ENCODE assay signal across 15 cellular contexts in genomic region chr15:57462391-57462790, GRCh38.
DNase-seq lines count a peak whose midpoint lies in the region; ATAC-seq, FAIRE-seq and TF ChIP-seq lines count a peak whose summit lies in the region.
"Had no signal": no experiment of that assay in that cellular context is flagged by ENCODE, and none has a peak within 500 bp of the region (broad histone marks: within the 10 kb centered on the region; RNA-seq: fewer than 3 reads in every experiment).

No MANE protein-coding gene starts in this region.

- H3K14ac ChIP-seq in H9 (ENCODE audit: insufficient read depth, low read length) = no peak overlapping the region

- H2BK20ac ChIP-seq in H9 (ENCODE audit: low read depth, low read length, poor library complexity, severe bottlenecking) = no peak overlapping the region

- H3K4me2 ChIP-seq in A549 = no peak overlapping the region
- H3K4me2 ChIP-seq in H9 (ENCODE audit: insufficient read depth, insufficient read length, low read length) = no peak overlapping the region

- H3K27me3 ChIP-seq in H9 (ENCODE audit: insufficient read depth, low read length) (no peaks in the 10 kb centered on the region), adipocyte (replicated peaks; ENCODE audit: control insufficient read depth, insufficient read depth, low read length) (peaks cover 16% of the 10 kb centered on the region), gastroesophageal sphincter (no peaks in the 10 kb centered on the region)

- H3K79me1 ChIP-seq in H9 (ENCODE audit: insufficient read depth, low read depth, low read length, poor library complexity, severe bottlenecking) = no peaks in the 10 kb centered on the region

- H3K36me3 Mint-ChIP-seq in H9 (ENCODE audit: insufficient read depth in 1 of 3, low read depth in 3 of 3) (peaks cover under 1 to 23% (median under 1%) of the 10 kb centered on the region in 3 experiments; a peak in 5 of 7 replicates), progenitor cell of endocrine pancreas (ENCODE audit: insufficient read depth) (peaks cover 10% of the 10 kb centered on the region)
- H3K36me3 Mint-ChIP-seq in stimulated activated memory B cell treated with anti-CD40 and anti-IgM and Interleukin-4, amounts not matched to agents 10 μg/mL and 1 μg/mL and 100 μg/mL, for 72 hours = no peaks in the 10 kb centered on the region
- H3K36me3 Mint-ChIP-seq: activated naive CD8-positive, alpha-beta T cell treated with anti-CD3 and anti-CD28 coated beads for 36 hours; CD4-positive, alpha-beta memory T cell had no signal

- no peaks in the 10 kb centered on the region for H3K79me2 ChIP-seq in H9 (ENCODE audit: insufficient read depth, low read length)
- H3K79me2 ChIP-seq: parathyroid adenoma had no signal

- H3K9me3 Mint-ChIP-seq in H9 (no peaks in the 10 kb centered on the region), progenitor cell of endocrine pancreas (ENCODE audit: low read depth) (no peaks in the 10 kb centered on the region)
- no peaks in the 10 kb centered on the region for H3K9me3 Mint-ChIP-seq in stimulated activated memory B cell treated with anti-CD40 and anti-IgM and Interleukin-4, amounts not matched to agents 10 μg/mL and 1 μg/mL and 100 μg/mL, for 72 hours
- H3K9me3 Mint-ChIP-seq: activated naive CD8-positive, alpha-beta T cell treated with anti-CD3 and anti-CD28 coated beads for 36 hours had no signal

- H3K9me3 ChIP-seq in A549 (no peaks in the 10 kb centered on the region), H9 (ENCODE audit: control insufficient read depth, low read depth, low read length) (no peaks in the 10 kb centered on the region), adipocyte (ENCODE audit: control insufficient read depth, low read length) (no peaks in the 10 kb centered on the region), gastroesophageal sphincter (no peaks in the 10 kb centered on the region)

- peak; percentile 54 to 57 for TF ChIP-seq RAD21 in A549 (conservative IDR thresholded peaks at IDR 0.05 in 1 of 2, IDR thresholded peaks at IDR 0.05 in 1 of 2)

- H3K9ac ChIP-seq in H9 (ENCODE audit: extremely low read depth, insufficient read length, low read length) = no peak overlapping the region
- no peak overlapping the region for H3K9ac ChIP-seq in adipocyte (ENCODE audit: low read length)
- H3K9ac ChIP-seq: parathyroid adenoma had no signal

- no peaks in the 10 kb centered on the region for H3K4me1 Mint-ChIP-seq in H9
- no peaks in the 10 kb centered on the region for H3K4me1 Mint-ChIP-seq in progenitor cell of endocrine pancreas (ENCODE audit: low read depth)
- no peaks in the 10 kb centered on the region for H3K4me1 Mint-ChIP-seq in stimulated activated memory B cell treated with anti-CD40 and anti-IgM and Interleukin-4, amounts not matched to agents 10 μg/mL and 1 μg/mL and 100 μg/mL, for 72 hours
- H3K4me1 Mint-ChIP-seq: activated naive CD8-positive, alpha-beta T cell treated with anti-CD3 and anti-CD28 coated beads for 36 hours; CD4-positive, alpha-beta memory T cell had no signal

- H3K27ac Mint-ChIP-seq in H9 (no peak overlapping the region), progenitor cell of endocrine pancreas (no peak overlapping the region)
- H3K27ac Mint-ChIP-seq in stimulated activated memory B cell treated with anti-CD40 and anti-IgM and Interleukin-4, amounts not matched to agents 10 μg/mL and 1 μg/mL and 100 μg/mL, for 72 hours = no peak overlapping the region
- H3K27ac Mint-ChIP-seq: activated naive CD8-positive, alpha-beta T cell treated with anti-CD3 and anti-CD28 coated beads for 36 hours; CD4-positive, alpha-beta memory T cell had no signal

- H3K27me3 Mint-ChIP-seq in H9 (ENCODE audit: low read depth) = no peaks in the 10 kb centered on the region
- H3K27me3 Mint-ChIP-seq in progenitor cell of endocrine pancreas = no peaks in the 10 kb centered on the region
- peaks cover 16% of the 10 kb centered on the region for H3K27me3 Mint-ChIP-seq in stimulated activated memory B cell treated with anti-CD40 and anti-IgM and Interleukin-4, amounts not matched to agents 10 μg/mL and 1 μg/mL and 100 μg/mL, for 72 hours

- H3K18ac ChIP-seq in H9 (ENCODE audit: insufficient read length, low read depth, low read length) = no peak overlapping the region

- no peak overlapping the region for H3K56ac ChIP-seq in H9 (ENCODE audit: insufficient read length, low read depth, low read length)

- H3K4me3 Mint-ChIP-seq in H9 (no peak overlapping the region), progenitor cell of endocrine pancreas (ENCODE audit: low read depth) (no peak overlapping the region)
- H3K4me3 Mint-ChIP-seq in stimulated activated memory B cell treated with anti-CD40 and anti-IgM and Interleukin-4, amounts not matched to agents 10 μg/mL and 1 μg/mL and 100 μg/mL, for 72 hours = no peak overlapping the region
- H3K4me3 Mint-ChIP-seq: activated naive CD8-positive, alpha-beta T cell treated with anti-CD3 and anti-CD28 coated beads for 36 hours; CD4-positive, alpha-beta memory T cell had no signal

- no peak overlapping the region for H2AFZ ChIP-seq in H9 (ENCODE audit: low read length)
- H2AFZ ChIP-seq: parathyroid adenoma had no signal

- DNase-seq in A549 (ENCODE audit: low read depth in 1 of 2, low spot score in 1 of 2) (no peak), H9 (no peak), adipocyte (ENCODE audit: low read depth) (peak; percentile 45), head of caudate nucleus (no peak), progenitor cell of endocrine pancreas (ENCODE audit: low spot score, unreplicated experiment) (no peak)
- no peak for DNase-seq in stimulated activated CD8-positive, alpha-beta memory T cell treated with anti-CD3 and anti-CD28 coated beads, Interleukin-4, amount 100 ng/mL, for 48 hours
- DNase-seq: activated CD4-positive, alpha-beta T cell treated with anti-CD3 and anti-CD28 coated beads, Interleukin-2, amount 50 U/mL, for 4 hours; activated naive CD8-positive, alpha-beta T cell treated with anti-CD3 and anti-CD28 coated beads for 36 hours; CD4-positive, alpha-beta memory T cell; kidney; NCI-H2171 had no signal

- H2BK15ac ChIP-seq in H9 (ENCODE audit: low read depth, low read length) = no peak overlapping the region

- H4K8ac ChIP-seq in H9 (replicated peaks; ENCODE audit: insufficient read length, low read depth, low read length) = no peak overlapping the region

- H3K36me3 ChIP-seq in adipocyte (ENCODE audit: control insufficient read depth, insufficient read depth, low read length, severe bottlenecking) (no peaks in the 10 kb centered on the region), gastroesophageal sphincter (peaks cover 0 to 13% of the 10 kb centered on the region in 2 donors)

- TF ChIP-seq EP300 in A549 (IDR thresholded peaks at IDR 0.05) = no peak
- TF ChIP-seq EP300 in gastroesophageal sphincter (IDR thresholded peaks at IDR 0.05) = no peak

- ATAC-seq in A549 (peak; percentile 33 to 51; a peak in 3 of 6 replicates), gastroesophageal sphincter (no peak)
- ATAC-seq in stimulated activated memory B cell treated with anti-CD40 and anti-IgM and Interleukin-4, amounts not matched to agents 10 μg/mL and 1 μg/mL and 100 μg/mL, for 72 hours = no peak
- ATAC-seq: GM12878 had no signal

- no peak for FAIRE-seq in A549 (lab: Jason Lieb, UNC)
- FAIRE-seq: GM12878, kidney had no signal

- CTCF ChIA-PET in A549 (lab: Yijun Ruan, JAX) = interaction anchor here (0.8 to 5.0 kb wide), 17 partner anchors 8 to 122 kb away, joined by 3 to 39 read pairs (median 4); no protein-coding TSS in a partner anchor

- no peak overlapping the region for H2AK5ac ChIP-seq in H9 (ENCODE audit: insufficient read length, low read length)

- H2BK12ac ChIP-seq in H9 (ENCODE audit: insufficient read length, low read depth, low read length) = no peak overlapping the region

- H2BK120ac ChIP-seq in H9 (ENCODE audit: low read depth, low read length, poor library complexity, severe bottlenecking) = no peak overlapping the region

- H3K27ac ChIP-seq in A549 (no peak overlapping the region), H9 (ENCODE audit: insufficient read length, low read depth, low read length) (no peak overlapping the region), gastroesophageal sphincter (no peak overlapping the region)
- H3K27ac ChIP-seq: parathyroid adenoma had no signal

- 61% methylated on average over 2 of the region's 2 CpGs for WGBS in A549 (ENCODE audit: missing lambda C conversion rate)
- WGBS in H9 (ENCODE audit: extremely low coverage, insufficient read length, low lambda C conversion rate) = no CpG with 5 or more reads among the region's 2 CpGs
- 0 to 33% methylated on average over 1 of the region's 2 CpGs for WGBS in gastroesophageal sphincter (ENCODE audit: low coverage in 1 of 2), 2 donors

- no peak overlapping the region for H4K91ac ChIP-seq in H9 (ENCODE audit: insufficient read length, low read depth, low read length)

- no peak overlapping the region for H3K23ac ChIP-seq in H9 (ENCODE audit: insufficient read length, low read depth, low read length)

- no peak overlapping the region for H3K4ac ChIP-seq in H9 (ENCODE audit: low read depth, low read length)

- H4K20me1 ChIP-seq in H9 (ENCODE audit: control insufficient read depth, insufficient read depth, insufficient read length) = no peaks in the 10 kb centered on the region

- no peaks in the 10 kb centered on the region for H3K23me2 ChIP-seq in H9 (ENCODE audit: insufficient read length, low read depth, low read length, poor library complexity, severe bottlenecking)

- no peak overlapping the region for H4K5ac ChIP-seq in H9 (ENCODE audit: insufficient read length, low read depth, low read length)

- intact Hi-C loops in head of caudate nucleus (cut with DNase I) = no loop called here

- H3K4me1 ChIP-seq in A549 (0 out of 3 replicates have a peak, but pooled peaks cover 4% of the 10 kb centered on the region), H9 (ENCODE audit: insufficient read depth, low read length) (no peaks in the 10 kb centered on the region), adipocyte (ENCODE audit: control insufficient read depth, insufficient read depth, low read length) (peaks cover 16% of the 10 kb centered on the region), gastroesophageal sphincter (no peaks in the 10 kb centered on the region)
- H3K4me1 ChIP-seq: parathyroid adenoma had no signal

- TF ChIP-seq POLR2A in A549 (IDR thresholded peaks at IDR 0.05; ENCODE audit: low read length) = no peak
- no peak for TF ChIP-seq POLR2A in gastroesophageal sphincter (IDR thresholded peaks at IDR 0.05)

- no peak overlapping the region for H2BK5ac ChIP-seq in H9 (ENCODE audit: insufficient read length, low read length)

- TF ChIP-seq CTCF in A549 (IDR thresholded peaks at IDR 0.05) (peak; percentile 42), H9 (conservative IDR thresholded peaks at IDR 0.05) (peak; percentile 30; the same call in 2 of the 3 replicates), gastroesophageal sphincter (IDR thresholded peaks at IDR 0.05) (peak; percentile 11 to 41 (median 30)), progenitor cell of endocrine pancreas (IDR thresholded peaks at IDR 0.05; ENCODE audit: unreplicated experiment) (no peak)

- no peak overlapping the region for H3K4me3 ChIP-seq in A549
- H3K4me3 ChIP-seq in adipocyte (ENCODE audit: low read length) = no peak overlapping the region
- H3K4me3 ChIP-seq in gastroesophageal sphincter = no peak overlapping the region
- H3K4me3 ChIP-seq: GM12878 had no signal

- POLR2A ChIA-PET in A549 (lab: Yijun Ruan, JAX) = no interaction called here

- no peak overlapping the region for H3T11ph ChIP-seq in H9 (ENCODE audit: low read length)

TF ChIP-seq in A549, 52 proteins besides CTCF, POLR2A, EP300 and RAD21 (continues in another document):
- TF ChIP-seq SMC3 (IDR thresholded peaks at IDR 0.05) = peak; percentile 56

Comparison
In these comparisons a context has a peak if more than half of its experiments do, and no peak if none do; other contexts are left out.
1. ATAC-seq: peak in A549 (2 of 2); none in gastroesophageal sphincter (single experiment) and stimulated activated memory B cell treated with anti-CD40 and anti-IgM and Interleukin-4, amounts not matched to agents 10 μg/mL and 1 μg/mL and 100 μg/mL, for 72 hours (single experiment).